Comparison of ENCODE assay signal across 17 cellular contexts in the genomic region with DNA sequence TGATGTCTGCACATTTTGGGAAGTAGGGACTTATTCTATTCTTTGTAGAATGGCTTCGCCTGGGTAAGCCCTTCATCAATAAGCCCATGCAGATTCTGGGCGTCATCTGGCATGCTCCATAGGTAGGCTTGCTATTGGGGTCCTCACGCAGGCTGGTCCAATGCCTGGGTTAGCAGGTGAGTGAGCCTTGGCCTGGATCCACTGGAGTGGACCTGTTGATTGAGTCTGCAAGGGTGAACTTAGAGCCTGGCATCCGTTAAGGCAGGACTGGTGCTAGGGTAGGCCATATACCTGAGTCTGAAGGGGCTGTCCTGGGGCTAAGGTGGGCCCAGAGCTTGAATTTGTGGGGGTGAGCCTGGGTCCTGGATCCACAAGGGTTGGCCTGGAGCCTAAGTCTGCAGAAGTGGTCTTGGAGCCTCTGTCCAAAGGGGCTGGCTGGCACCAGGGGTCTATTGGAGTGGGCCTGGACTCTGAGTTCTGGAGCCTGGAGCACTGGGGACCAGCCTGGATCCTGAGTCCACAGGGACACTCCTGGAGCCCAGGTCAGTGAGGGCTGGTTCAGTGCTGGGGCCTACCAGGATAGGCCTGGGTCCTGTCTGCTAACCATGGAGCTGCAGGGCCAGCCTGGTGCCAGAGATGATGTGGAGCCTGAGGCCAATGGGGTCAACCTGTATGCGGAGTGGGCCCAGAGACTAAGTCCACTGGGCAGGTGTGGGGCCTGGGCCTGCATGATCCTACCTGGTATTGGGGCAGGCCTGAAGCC.
"Had no signal": no experiment of that assay in that cellular context is flagged by ENCODE, and none has a peak within 500 bp of the region (broad histone marks: within the 10 kb centered on the region; RNA-seq: fewer than 3 reads in every experiment).

No MANE protein-coding gene starts in this region.

- H3K9ac ChIP-seq: neural progenitor cell had no signal

- H3K4me1 ChIP-seq: esophagus squamous epithelium, pancreas, thyroid gland had no signal

- H3K4me2 ChIP-seq: neural progenitor cell had no signal

- H3K27ac ChIP-seq: esophagus squamous epithelium, neural progenitor cell, pancreas, thyroid gland had no signal

- H3K27ac Mint-ChIP-seq: activated CD8-positive, alpha-beta T cell treated with anti-CD3 and anti-CD28 coated beads, Interleukin-2, amount 10 ng/mL, durations not matched to agents 7 days and 5 days; activated naive CD8-positive, alpha-beta T cell; dendritic cell treated with granulocyte-macrophage colony-stimulating factor and Interleukin-4, amounts not matched to agents 40 ng/mL and 50 ng/mL, for 4 days; neural progenitor cell; stimulated activated naive B cell treated with anti-CD40 and anti-IgM and Interleukin-4, amounts not matched to agents 10 μg/mL and 1 μg/mL and 100 μg/mL, for 72 hours had no signal

- H3K27me3 ChIP-seq: esophagus squamous epithelium, neural progenitor cell, pancreas, thyroid gland had no signal

- H3K4me3 Mint-ChIP-seq: activated CD8-positive, alpha-beta T cell treated with anti-CD3 and anti-CD28 coated beads, Interleukin-2, amount 10 ng/mL, durations not matched to agents 7 days and 5 days; activated naive CD8-positive, alpha-beta T cell; dendritic cell treated with granulocyte-macrophage colony-stimulating factor and Interleukin-4, amounts not matched to agents 40 ng/mL and 50 ng/mL, for 4 days; neural progenitor cell; stimulated activated naive B cell treated with anti-CD40 and anti-IgM and Interleukin-4, amounts not matched to agents 10 μg/mL and 1 μg/mL and 100 μg/mL, for 72 hours had no signal

- H3K4me3 ChIP-seq: esophagus squamous epithelium, neural progenitor cell, pancreas, thyroid gland had no signal

- H2AFZ ChIP-seq: neural progenitor cell had no signal

- H3K36me3 ChIP-seq: esophagus squamous epithelium, pancreas, thyroid gland had no signal

- H3K36me3 Mint-ChIP-seq: stimulated activated naive B cell treated with anti-CD40 and anti-IgM and Interleukin-4, amounts not matched to agents 10 μg/mL and 1 μg/mL and 100 μg/mL, for 72 hours had no signal

- ATAC-seq: activated CD8-positive, alpha-beta T cell treated with anti-CD3 and anti-CD28 coated beads, Interleukin-2, amount 10 ng/mL, durations not matched to agents 7 days and 5 days; left colon; pancreas; stimulated activated naive B cell treated with anti-CD40 and anti-IgM and Interleukin-4, amounts not matched to agents 10 μg/mL and 1 μg/mL and 100 μg/mL, for 72 hours had no signal

- H3K9me3 ChIP-seq: pancreas, thyroid gland had no signal

- H3K4me1 Mint-ChIP-seq: stimulated activated naive B cell treated with anti-CD40 and anti-IgM and Interleukin-4, amounts not matched to agents 10 μg/mL and 1 μg/mL and 100 μg/mL, for 72 hours had no signal

- DNase-seq: activated CD4-positive, alpha-beta T cell treated with anti-CD3 and anti-CD28 coated beads for 48 hours; activated CD4-positive, CD25-positive, alpha-beta regulatory T cell; activated CD8-positive, alpha-beta memory T cell treated with anti-CD3 and anti-CD28 coated beads, Interleukin-2, amount 50 U/mL, for 48 hours; activated CD8-positive, alpha-beta T cell treated with anti-CD3 and anti-CD28 coated beads, Interleukin-2, amount 10 ng/mL, durations not matched to agents 7 days and 5 days; activated gamma-delta T cell treated with Interleukin-2 at 50 U/mL for 16 hours; activated T-cell treated with anti-CD3 and anti-CD28 coated beads, Interleukin-2, amount 50 U/mL, for 48 hours; effector memory CD4-positive, alpha-beta T cell; esophagus squamous epithelium; left colon; mammary epithelial cell; pancreas; stimulated activated naive B cell treated with anti-CD40 and anti-IgM and Interleukin-4, amounts not matched to agents 10 μg/mL and 1 μg/mL and 100 μg/mL, for 72 hours; T1000; thyroid gland had no signal

- H3K27me3 Mint-ChIP-seq: dendritic cell treated with granulocyte-macrophage colony-stimulating factor and Interleukin-4, amounts not matched to agents 40 ng/mL and 50 ng/mL, for 4 days; stimulated activated naive B cell treated with anti-CD40 and anti-IgM and Interleukin-4, amounts not matched to agents 10 μg/mL and 1 μg/mL and 100 μg/mL, for 72 hours had no signal
